In the genomic region with DNA sequence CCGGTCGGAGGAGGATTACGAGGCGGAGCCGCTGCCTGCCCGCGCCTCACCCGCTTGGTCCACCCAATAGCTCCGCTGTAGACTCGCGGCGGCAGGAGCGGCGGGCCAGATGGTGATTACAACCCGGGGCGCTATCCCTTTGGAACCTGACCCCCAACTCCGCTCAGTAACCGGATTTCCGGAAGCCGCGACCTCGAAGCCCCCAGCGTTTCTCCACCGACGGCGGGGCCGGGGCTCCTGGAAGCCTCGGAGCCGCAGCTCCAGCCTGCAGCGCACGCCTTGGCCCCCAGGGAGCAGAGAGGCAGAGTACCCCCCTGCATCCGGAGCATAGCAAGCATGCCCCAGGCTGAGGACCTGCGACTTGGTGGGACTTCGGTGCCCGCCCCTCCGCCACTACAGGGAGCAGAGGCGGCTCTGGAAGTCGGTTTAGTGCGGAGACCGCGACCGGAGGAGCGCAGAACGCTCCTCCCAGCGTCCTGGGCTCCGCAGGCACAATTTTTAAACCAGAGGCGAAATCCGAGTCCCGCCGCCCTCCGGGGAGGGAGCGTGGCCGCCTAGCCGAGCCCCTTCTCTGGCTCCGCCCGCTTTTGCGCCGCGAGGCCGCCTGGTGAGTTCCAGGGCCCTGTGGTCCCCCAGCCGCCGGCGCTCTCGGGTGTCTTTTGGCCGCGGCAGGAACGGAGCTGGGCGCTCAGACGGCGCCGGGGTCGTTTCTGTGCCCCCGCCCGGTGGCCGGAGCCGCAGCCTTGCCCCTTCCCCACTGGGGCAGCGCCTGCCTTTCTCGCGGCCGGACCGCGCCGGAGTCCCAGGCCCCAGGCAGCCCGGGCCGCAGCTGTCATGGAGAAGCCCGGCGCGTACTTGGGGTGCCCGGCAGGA, we compare ENCODE assay signal across 8 cellular contexts. TPM values are rescaled to one million over a fixed set of nuclear protein-coding genes. Genes with fewer than 3 reads are reported as not detected.
DNase-seq lines count a peak whose midpoint lies in the region; FAIRE-seq and TF ChIP-seq lines count a peak whose summit lies in the region.

No MANE protein-coding gene starts in this region.

- H3K4me3 Mint-ChIP-seq in astrocyte (ENCODE audit: unreplicated experiment): peak overlapping the region; percentile 50

- DNase-seq in EH (ENCODE audit: low read depth) (peak; percentile 5), NCI-H774 (lab: John Stamatoyannopoulos, UW) (peak; percentile 4), astrocyte (ENCODE audit: low read depth) (no peak), small intestine (no peak), HT-29 (ENCODE audit: low spot score) (no peak), KG1 (lab: John Stamatoyannopoulos, UW) (no peak), UCSD-AML1 (lab: John Stamatoyannopoulos, UW; ENCODE audit: unreplicated experiment) (no peak)

- H3K27me3 ChIP-seq in astrocyte (ENCODE audit: insufficient read depth, low read length) (peaks cover 18% of the 10 kb centered on the region), iPS-15b (ENCODE audit: control insufficient read depth, insufficient read depth, low read length) (peaks cover 67% of the 10 kb centered on the region), small intestine (ENCODE audit: control insufficient read depth in 2 of 2, insufficient read depth in 2 of 2, low read length in 2 of 2) (peaks cover 0 to 27% of the 10 kb centered on the region in 2 donors)

- peak overlapping the region; percentile 23 for H3K4me3 ChIP-seq in astrocyte (ENCODE audit: insufficient read depth, low read depth, low read length)
- H3K4me3 ChIP-seq in iPS-15b (ENCODE audit: low read depth, low read length): peak overlapping the region; percentile 56
- peak overlapping the region; percentile 23 to 50 for H3K4me3 ChIP-seq in small intestine (ENCODE audit: low read depth in 1 of 2, low read length in 2 of 2)

- peaks cover 73% of the 10 kb centered on the region for H3K27me3 Mint-ChIP-seq in astrocyte (ENCODE audit: low read depth, unreplicated experiment)

- no peaks in the 10 kb centered on the region for H3K36me3 ChIP-seq in astrocyte (ENCODE audit: insufficient read depth, low read length)
- H3K36me3 ChIP-seq in iPS-15b (ENCODE audit: control insufficient read depth, insufficient read depth, low read length): no peaks in the 10 kb centered on the region
- H3K36me3 ChIP-seq in small intestine (ENCODE audit: control insufficient read depth in 2 of 2, insufficient read depth in 2 of 2, low read length in 2 of 2): no peaks in the 10 kb centered on the region

- H3K9me3 Mint-ChIP-seq in astrocyte (ENCODE audit: unreplicated experiment): no peaks in the 10 kb centered on the region

- H4K20me1 ChIP-seq in astrocyte (ENCODE audit: insufficient read depth, low read length): no peaks in the 10 kb centered on the region

- H3K79me2 ChIP-seq in astrocyte (ENCODE audit: insufficient read depth, low read length): no peaks in the 10 kb centered on the region

- no peak overlapping the region for H3K27ac ChIP-seq in astrocyte (ENCODE audit: low read depth, low read length)
- H3K27ac ChIP-seq in small intestine (ENCODE audit: low read depth in 1 of 2, low read length in 1 of 2): no peak overlapping the region

- H3K9ac ChIP-seq in astrocyte (ENCODE audit: low read length) (no peak overlapping the region), iPS-15b (ENCODE audit: low read depth, low read length) (no peak overlapping the region)

- whole genome bisulfite sequencing in small intestine, 3 donors: 1 to 3% (median 2%) methylated on average over 68 to 89 of the region's 89 CpGs

- peaks cover 1% of the 10 kb centered on the region for H3K4me1 Mint-ChIP-seq in astrocyte (ENCODE audit: low read depth, unreplicated experiment)

- no peak for TF ChIP-seq CTCF in astrocyte (IDR thresholded peaks at IDR 0.05; ENCODE audit: insufficient read depth, low read depth, low read length)

- H3K9me3 ChIP-seq in astrocyte (ENCODE audit: insufficient read depth, low read depth, low read length) (no peaks in the 10 kb centered on the region), iPS-15b (ENCODE audit: control insufficient read depth, insufficient read depth, low read length) (no peaks in the 10 kb centered on the region), small intestine (ENCODE audit: control insufficient read depth, low read depth) (no peaks in the 10 kb centered on the region)

- no peaks in the 10 kb centered on the region for H3K36me3 Mint-ChIP-seq in astrocyte (ENCODE audit: low read depth, unreplicated experiment)

- H3K4me1 ChIP-seq in astrocyte (ENCODE audit: insufficient read depth, low read length) (peaks cover 8% of the 10 kb centered on the region), iPS-15b (ENCODE audit: control insufficient read depth, insufficient read depth, low read length) (peaks cover 2% of the 10 kb centered on the region), small intestine (ENCODE audit: control insufficient read depth in 2 of 2, insufficient read depth in 1 of 2, low read depth in 1 of 2, low read length in 1 of 2) (no peaks in the 10 kb centered on the region)

- H3K4me2 ChIP-seq in astrocyte (ENCODE audit: low read length): peak overlapping the region; percentile 79

- no peak for FAIRE-seq in astrocyte (lab: Jason Lieb, UNC)
- FAIRE-seq in small intestine (lab: Jason Lieb, UNC): no peak

- H2AFZ ChIP-seq in astrocyte (ENCODE audit: low read depth, low read length): peak overlapping the region; percentile 66

- no peak overlapping the region for H3K27ac Mint-ChIP-seq in astrocyte (ENCODE audit: unreplicated experiment)

RNA-seq across cellular contexts. Expression of gene BMS1, which starts 28.2 kb away (rescaled TPM):
- 24.0 and 26.3 TPM in 2 replicates for total RNA-seq in astrocyte
- 10 to 100 TPM in 1 of 3 donors, 1 to 10 TPM in 2; 6.8 to 10.6 (median 7.4) TPM for polyA plus RNA-seq in small intestine
- total RNA-seq in HT-29 (2014; rRNA removed; shearing (Covaris generic)): 13.1 and 15.4 TPM in 2 replicates

Comparison
In these comparisons a context has a peak if more than half of its experiments do, and no peak if none do; other contexts are left out.
1. DNase-seq: peak in EH (single experiment) and NCI-H774 (single experiment); none in astrocyte (single experiment), small intestine (single experiment), HT-29 (single experiment), KG1 (single experiment) and UCSD-AML1 (single experiment).
2. Peak in every context shown above with its lines, with median percentiles within 50 percentile points of each other: H3K4me3 ChIP-seq.